ENCODE assay signal across 8 cellular contexts in genomic region chr9:114592356-114592755, GRCh38. TPM values are rescaled to one million over a fixed set of nuclear protein-coding genes. Genes with fewer than 3 reads are reported as not detected.
DNase-seq lines count a peak whose midpoint lies in the region; ATAC-seq and TF ChIP-seq lines count a peak whose summit lies in the region.

No MANE protein-coding gene starts in this region.

- no TSS peak for BruUV-seq in PC-3 (replicated peaks; lab: Mats Ljungman, UMichigan)

- H3K27me3 ChIP-seq in PC-3 (ENCODE audit: low read length) (no peaks in the 10 kb centered on the region), adrenal gland (no peaks in the 10 kb centered on the region), upper lobe of right lung (no peaks in the 10 kb centered on the region)

- no peaks in the 10 kb centered on the region for H3K9me2 ChIP-seq in PC-3 (replicated peaks; ENCODE audit: low read length)

- H3F3A ChIP-seq in PC-3 (ENCODE audit: low read length, unreplicated experiment) = no peaks in the 10 kb centered on the region

- no peak overlapping the region for H3K4me3 ChIP-seq in PC-3 (ENCODE audit: low read length)
- H3K4me3 ChIP-seq in adrenal gland = no peak overlapping the region
- no peak overlapping the region for H3K4me3 ChIP-seq in upper lobe of right lung
- H3K4me3 ChIP-seq in coronary artery = no peak overlapping the region

- no peak overlapping the region for H3K9ac ChIP-seq in PC-3 (ENCODE audit: low read length)

- no peak for TF ChIP-seq POLR2A in adrenal gland (IDR thresholded peaks at IDR 0.05)

- H2AFZ ChIP-seq in PC-3 (ENCODE audit: low read length) = no peak overlapping the region

- H3K9me3 ChIP-seq in PC-3 (ENCODE audit: low read length) (no peaks in the 10 kb centered on the region), adrenal gland (replicated peaks in 1 of 3) (no peaks in the 10 kb centered on the region), upper lobe of right lung (no peaks in the 10 kb centered on the region)

- peak; percentile 48 for DNase-seq in GM03348 (ENCODE audit: low spot score)
- peak; percentile 2 for DNase-seq in PC-3
- peak in 4 of 7 donors; percentile 27 to 45 (median 36) for DNase-seq in adrenal gland
- peak; percentile 29 to 31 for DNase-seq in left colon
- no peak for DNase-seq in upper lobe of right lung
- DNase-seq in DMS53 (lab: John Stamatoyannopoulos, UW) = no peak
- DNase-seq in coronary artery (ENCODE audit: low spot score) = no peak
- no peak for DNase-seq in amniotic stem cell (lab: John Stamatoyannopoulos, UW)

- peaks cover 81% of the 10 kb centered on the region for H3K79me2 ChIP-seq in PC-3 (ENCODE audit: low read length)

- POLR2A ChIA-PET in PC-3 (lab: Charles Lee; ENCODE audit: unreplicated experiment) = no interaction called here

- 12 to 30% (median 17%) methylated on average over 6 of the region's 6 CpGs for WGBS in adrenal gland, 4 donors

- CTCF ChIA-PET in PC-3 (lab: Charles Lee) = interaction anchor here (0.9 to 1.7 kb wide), 2 partner anchors 61 to 88 kb away, joined by 3 to 14 read pairs; no protein-coding TSS in a partner anchor

- TF ChIP-seq CTCF in PC-3 (conservative IDR thresholded peaks at IDR 0.05; ENCODE audit: low read depth, low read length) (peak; percentile 35; the same call in 1 of the 2 replicates), adrenal gland (IDR thresholded peaks at IDR 0.05) (peak in 5 of 6 experiments; percentile 22 to 51 (median 34)), upper lobe of right lung (IDR thresholded peaks at IDR 0.05) (peak; percentile 42), coronary artery (IDR thresholded peaks at IDR 0.05) (no peak)

- H3K36me3 ChIP-seq in PC-3 (ENCODE audit: low read depth, low read length) = peaks cover 30% of the 10 kb centered on the region
- peaks cover 0 to 47% of the 10 kb centered on the region in 2 donors for H3K36me3 ChIP-seq in adrenal gland (replicated peaks in 1 of 2)
- peaks cover 48% of the 10 kb centered on the region for H3K36me3 ChIP-seq in upper lobe of right lung

- intact Hi-C loops in PC-3 (cut with micrococcal nuclease) = loop anchor here (1.0 kb wide), 1 partner anchor 61 kb away; no protein-coding TSS in a partner anchor
- intact Hi-C loops in adrenal gland (cut with DNase I) = loop anchor here in 1 of 2 donors (10.0 kb wide), 2 partner anchors 62 to 88 kb away; partner anchors contain the start of genes TEX53 and WHRN
- intact Hi-C loops in left colon (cut with DNase I, micrococcal nuclease) = no loop called here
- intact Hi-C loops in upper lobe of right lung (cut with DNase I) = no loop called here

- H3K4me1 ChIP-seq in PC-3 (ENCODE audit: insufficient read depth, low read length) (peaks cover 20% of the 10 kb centered on the region), adrenal gland (replicated peaks in 1 of 2) (peaks cover 33 to 45% of the 10 kb centered on the region in 2 donors), upper lobe of right lung (peaks cover 44% of the 10 kb centered on the region)

- no peak overlapping the region for H3K27ac ChIP-seq in PC-3 (ENCODE audit: low read length)
- peak overlapping the region in 3 of 5 donors; percentile 0 to 95 (median 45) for H3K27ac ChIP-seq in adrenal gland
- H3K27ac ChIP-seq in upper lobe of right lung = no peak overlapping the region
- H3K27ac ChIP-seq in coronary artery = peak overlapping the region in 1 of 2 donors; percentile 25

- ATAC-seq in PC-3 = no peak
- no peak for ATAC-seq in left colon
- peak; percentile 30 for ATAC-seq in upper lobe of right lung

- peaks cover 44% of the 10 kb centered on the region for H4K20me1 ChIP-seq in PC-3 (ENCODE audit: low read length)

- H3K4me2 ChIP-seq in PC-3 (ENCODE audit: low read length) = peak overlapping the region; percentile 50; the same call in 1 of the 2 replicates

RNA-seq across cellular contexts. Expression of gene ATP6V1G1, which starts 4.8 kb away (rescaled TPM):
- total RNA-seq in PC-3 (2014; rRNA removed) = 126 and 162 TPM in 2 replicates
- total RNA-seq in adrenal gland = 100 to 1,000 TPM; 109 to 314 (median 170) TPM
- 100 to 1,000 TPM; 174 to 303 (median 193) TPM for polyA plus RNA-seq in adrenal gland
- total RNA-seq in left colon = 10 to 100 TPM; 66.9 to 74.3 TPM
- total RNA-seq in upper lobe of right lung = 112 TPM

RNA-seq across cellular contexts. Expression of gene TMEM268, which starts 18.7 kb away (rescaled TPM):
- total RNA-seq in PC-3 (2014; rRNA removed) (5.2 and 6.6 TPM in 2 replicates), adrenal gland (10 to 100 TPM; 12.8 to 20.5 (median 17.9) TPM), left colon (1 to 10 TPM; 6.8 to 9.4 TPM), upper lobe of right lung (18.4 TPM)
- 10 to 100 TPM in 1 of 3 donors, 1 to 10 TPM in 2; 5.7 to 19.2 (median 6.8) TPM for polyA plus RNA-seq in adrenal gland

Comparison
In these comparisons a context has a peak if more than half of its experiments do, and no peak if none do; other contexts are left out.
1. DNase-seq: peak in GM03348 (single experiment), PC-3 (single experiment), adrenal gland (4 of 7) and left colon (2 of 2); none in upper lobe of right lung (single experiment), DMS53 (single experiment), coronary artery (single experiment) and amniotic stem cell (single experiment).
2. H3K27ac ChIP-seq: peak in adrenal gland (3 of 5); none in PC-3 (single experiment) and upper lobe of right lung (single experiment).